9 cellular contexts compared by ENCODE assay signal in the genomic region with DNA sequence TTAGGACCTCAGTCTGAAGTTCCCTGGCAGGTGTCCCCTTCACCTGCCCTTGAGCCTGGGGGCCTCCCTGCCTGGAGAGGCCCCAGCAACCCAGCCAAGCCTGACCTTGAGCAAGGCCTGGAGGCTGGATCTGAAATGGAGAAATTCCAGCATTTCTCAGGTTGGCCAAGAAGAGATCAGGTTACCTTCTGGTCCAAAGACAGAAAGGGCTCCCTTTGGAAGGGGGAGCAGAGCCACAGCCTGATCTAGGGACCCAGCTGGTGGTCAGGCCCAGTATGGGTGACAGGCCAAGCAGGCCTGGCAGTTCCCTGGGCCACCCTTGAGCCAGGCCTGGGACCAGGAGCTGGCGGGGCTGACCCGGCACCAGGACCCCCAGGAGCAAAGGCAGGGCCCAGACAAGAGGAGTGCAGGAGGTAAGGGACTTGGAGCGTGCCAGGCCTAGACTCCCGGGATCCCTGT.
DNase-seq lines count a peak whose midpoint lies in the region; ATAC-seq and TF ChIP-seq lines count a peak whose summit lies in the region.
"Had no signal": no experiment of that assay in that cellular context is flagged by ENCODE, and none has a peak within 500 bp of the region (broad histone marks: within the 10 kb centered on the region; RNA-seq: fewer than 3 reads in every experiment).

No MANE protein-coding gene starts in this region.

- H3K27me3 ChIP-seq in BJ (ENCODE audit: control insufficient read depth, insufficient read depth, low read length): no peaks in the 10 kb centered on the region
- H3K27me3 ChIP-seq in adrenal gland: no peaks in the 10 kb centered on the region
- H3K27me3 ChIP-seq in sigmoid colon: peaks cover 0 to 21% (median 0%) of the 10 kb centered on the region in 3 donors
- H3K27me3 ChIP-seq in HAP-1 (ENCODE audit: low read depth): no peaks in the 10 kb centered on the region

- ATAC-seq in GM19351 (IDR thresholded peaks at IDR 0.05; ENCODE audit: unreplicated experiment): no peak
- ATAC-seq in GM18511 (IDR thresholded peaks at IDR 0.05; ENCODE audit: unreplicated experiment): no peak

- in situ Hi-C loops in HAP-1 (cut with MboI; ENCODE audit: low sequenced_read_pairs): no loop called here

- H3K27ac ChIP-seq in adrenal gland: peak overlapping the region in 3 of 5 donors; percentile 32 to 72 (median 71)
- peak overlapping the region; percentile 76 to 84 (median 80) for H3K27ac ChIP-seq in sigmoid colon

- TF ChIP-seq POLR2A in adrenal gland (IDR thresholded peaks at IDR 0.05) (no peak), sigmoid colon (IDR thresholded peaks at IDR 0.05) (no peak)

- H3K4me3 ChIP-seq in BJ (ENCODE audit: low read depth, low read length) (peak overlapping the region; percentile 57), adrenal gland (peak overlapping the region in 1 of 4 donors; percentile 56), sigmoid colon (peak overlapping the region in 3 of 4 donors; percentile 52 to 60 (median 57)), HAP-1 (no peak overlapping the region)

- no peak for TF ChIP-seq CTCF in BJ (IDR thresholded peaks at IDR 0.05; ENCODE audit: insufficient read depth, low read depth, low read length)
- TF ChIP-seq CTCF in adrenal gland (IDR thresholded peaks at IDR 0.05): no peak
- no peak for TF ChIP-seq CTCF in sigmoid colon (IDR thresholded peaks at IDR 0.05)

- intact Hi-C loops in adrenal gland (cut with DNase I): no loop called here
- intact Hi-C loops in sigmoid colon (cut with DNase I): no loop called here

- H3K4me1 ChIP-seq in adrenal gland (replicated peaks in 1 of 2): no peaks in the 10 kb centered on the region
- H3K4me1 ChIP-seq in sigmoid colon: peaks cover 0 to 14% (median 13%) of the 10 kb centered on the region in 4 donors
- no peaks in the 10 kb centered on the region for H3K4me1 ChIP-seq in HAP-1

- POLR2A ChIA-PET in BJ (lab: Charles Lee): no interaction called here

- TF ChIP-seq EP300 in sigmoid colon (IDR thresholded peaks at IDR 0.05): no peak

- DNase-seq in BJ (ENCODE audit: low read depth): no peak
- peak in 3 of 7 donors; percentile 26 to 62 (median 48) for DNase-seq in adrenal gland
- peak; percentile 36 for DNase-seq in kidney tubule cell (ENCODE audit: low spot score)
- DNase-seq in sigmoid colon: peak; percentile 75
- no peak for DNase-seq in HAP-1 (ENCODE audit: low spot score in 2 of 2)
- no peak for DNase-seq in NCI-H1417 (lab: John Stamatoyannopoulos, UW)
- DNase-seq: NCI-H2081 had no signal

- H3K9me3 ChIP-seq in adrenal gland (replicated peaks in 1 of 3) (peaks cover 0 to 10% (median 0%) of the 10 kb centered on the region in 3 donors), sigmoid colon (peaks cover 0 to 12% (median 4%) of the 10 kb centered on the region in 4 donors), HAP-1 (peaks cover 14% of the 10 kb centered on the region)

- 94 to 100% (median 95%) methylated on average over 2 to 4 of the region's 4 CpGs for WGBS in adrenal gland, 4 donors
- WGBS in sigmoid colon, 2 donors: 81 to 92% methylated on average over 4 of the region's 4 CpGs

- H3K36me3 ChIP-seq in BJ (ENCODE audit: control insufficient read depth, insufficient read depth, low read length) (no peaks in the 10 kb centered on the region), adrenal gland (replicated peaks in 1 of 2) (no peaks in the 10 kb centered on the region), sigmoid colon (no peaks in the 10 kb centered on the region), HAP-1 (replicated peaks) (no peaks in the 10 kb centered on the region)

- CTCF ChIA-PET in BJ (lab: Yijun Ruan, JAX): interaction anchor here (1.7 kb wide), 1 partner anchor 101 kb away, joined by 6 read pairs; no protein-coding TSS in a partner anchor

Comparison
In these comparisons a context has a peak if more than half of its experiments do, and no peak if none do; other contexts are left out.
1. DNase-seq: peak in kidney tubule cell (single experiment) and sigmoid colon (single experiment); none in BJ (single experiment), HAP-1 (0 of 2) and NCI-H1417 (0 of 3).